15 cellular contexts compared by ENCODE assay signal in genomic region chr14:89108608-89109007, GRCh38.
DNase-seq lines count a peak whose midpoint lies in the region; ATAC-seq and TF ChIP-seq lines count a peak whose summit lies in the region.
"Had no signal": no experiment of that assay in that cellular context is flagged by ENCODE, and none has a peak within 500 bp of the region (broad histone marks: within the 10 kb centered on the region; RNA-seq: fewer than 3 reads in every experiment).

No MANE protein-coding gene starts in this region.

- H3K4me1 Mint-ChIP-seq in natural killer cell: no peaks in the 10 kb centered on the region
- H3K4me1 Mint-ChIP-seq in natural killer cell treated with Interleukin-12 subunit alpha and Interleukin-12 subunit beta and Interleukin-15 and Interleukin-18, amount 100 ng/mL, for 72 hours (ENCODE audit: low read depth in 2 of 2): no peaks in the 10 kb centered on the region
- H3K4me1 Mint-ChIP-seq in neural crest cell: peaks cover 5% of the 10 kb centered on the region
- H3K4me1 Mint-ChIP-seq: CD4-positive, alpha-beta memory T cell had no signal

- H3K27ac Mint-ChIP-seq in natural killer cell: no peak overlapping the region
- H3K27ac Mint-ChIP-seq in natural killer cell treated with Interleukin-12 subunit alpha and Interleukin-12 subunit beta and Interleukin-15 and Interleukin-18, amount 100 ng/mL, for 72 hours: no peak overlapping the region
- peak overlapping the region; percentile 78 for H3K27ac Mint-ChIP-seq in neural crest cell (ENCODE audit: unreplicated experiment)
- H3K27ac Mint-ChIP-seq: CD4-positive, alpha-beta memory T cell; HFFc6 had no signal

- no peak for TF ChIP-seq POLR2A in GM18505 (IDR thresholded peaks at IDR 0.05; ENCODE audit: borderline replicate concordance, extremely low read depth, insufficient read depth, insufficient read length)

- ATAC-seq in natural killer cell: no peak
- ATAC-seq in natural killer cell treated with Interleukin-12 subunit alpha and Interleukin-12 subunit beta and Interleukin-15 and Interleukin-18, amount 100 ng/mL, for 72 hours: no peak
- no peak for ATAC-seq in GM18505 (IDR thresholded peaks at IDR 0.05; ENCODE audit: unreplicated experiment)
- ATAC-seq in GM19455 (IDR thresholded peaks at IDR 0.05; ENCODE audit: unreplicated experiment): no peak
- ATAC-seq: A549 had no signal

- H3K36me3 Mint-ChIP-seq in natural killer cell (no peaks in the 10 kb centered on the region), neural crest cell (ENCODE audit: low read depth) (peaks cover 2% of the 10 kb centered on the region)
- no peaks in the 10 kb centered on the region for H3K36me3 Mint-ChIP-seq in natural killer cell treated with Interleukin-12 subunit alpha and Interleukin-12 subunit beta and Interleukin-15 and Interleukin-18, amount 100 ng/mL, for 72 hours

- H3K4me3 Mint-ChIP-seq in natural killer cell (peak overlapping the region; percentile 43), neural crest cell (no peak overlapping the region)
- no peak overlapping the region for H3K4me3 Mint-ChIP-seq in natural killer cell treated with Interleukin-12 subunit alpha and Interleukin-12 subunit beta and Interleukin-15 and Interleukin-18, amount 100 ng/mL, for 72 hours
- H3K4me3 Mint-ChIP-seq: CD4-positive, alpha-beta memory T cell; HFFc6 had no signal

- H3K27me3 Mint-ChIP-seq in natural killer cell (ENCODE audit: low read depth in 2 of 2) (peaks cover 17 to 46% of the 10 kb centered on the region in 2 donors), neural crest cell (ENCODE audit: low read depth) (no peaks in the 10 kb centered on the region)
- H3K27me3 Mint-ChIP-seq in natural killer cell treated with Interleukin-12 subunit alpha and Interleukin-12 subunit beta and Interleukin-15 and Interleukin-18, amount 100 ng/mL, for 72 hours: peaks cover 30 to 31% of the 10 kb centered on the region in 2 donors

- intact Hi-C loops in natural killer cell (cut with micrococcal nuclease): no loop called here

- DNase-seq in natural killer cell: no peak
- DNase-seq in natural killer cell treated with Interleukin-12 subunit alpha and Interleukin-12 subunit beta and Interleukin-15 and Interleukin-18, amount 100 ng/mL, for 72 hours (ENCODE audit: low spot score): no peak
- DNase-seq in NCI-H2171 (lab: John Stamatoyannopoulos, UW): peak; percentile 8
- DNase-seq in neural crest cell (ENCODE audit: low read depth, low spot score): no peak
- DNase-seq in stimulated activated CD4-positive, alpha-beta T cell treated with anti-CD3 and anti-CD28 coated beads, Interleukin-4, amount 100 ng/mL, for 24 hours: no peak
- DNase-seq: BE2C; CD4-positive, alpha-beta memory T cell; DMS53; GDM1; HCEC 1CT; HFFc6; KG1 had no signal

- H3K9me3 Mint-ChIP-seq in natural killer cell: no peaks in the 10 kb centered on the region
- no peaks in the 10 kb centered on the region for H3K9me3 Mint-ChIP-seq in natural killer cell treated with Interleukin-12 subunit alpha and Interleukin-12 subunit beta and Interleukin-15 and Interleukin-18, amount 100 ng/mL, for 72 hours
- H3K9me3 Mint-ChIP-seq in neural crest cell: peaks cover 5% of the 10 kb centered on the region
- H3K9me3 Mint-ChIP-seq: HFFc6 had no signal

- TF ChIP-seq CTCF in natural killer cell (IDR thresholded peaks at IDR 0.05): no peak
- no peak for TF ChIP-seq CTCF in neural crest cell (conservative IDR thresholded peaks at IDR 0.05)
